In genomic region chr3:72633101-72633500, GRCh38 we compare ENCODE assay signal across 1 cellular context.
TF ChIP-seq lines count a peak whose summit lies in the region.

No MANE protein-coding gene starts in this region.

TF ChIP-seq in SK-N-SH treated with all-trans-retinoic acid at 6 μM for 48 hours, 23 proteins besides CTCF, POLR2A, EP300 and RAD21 (continued from another document):
- TF ChIP-seq, protein P1, sequence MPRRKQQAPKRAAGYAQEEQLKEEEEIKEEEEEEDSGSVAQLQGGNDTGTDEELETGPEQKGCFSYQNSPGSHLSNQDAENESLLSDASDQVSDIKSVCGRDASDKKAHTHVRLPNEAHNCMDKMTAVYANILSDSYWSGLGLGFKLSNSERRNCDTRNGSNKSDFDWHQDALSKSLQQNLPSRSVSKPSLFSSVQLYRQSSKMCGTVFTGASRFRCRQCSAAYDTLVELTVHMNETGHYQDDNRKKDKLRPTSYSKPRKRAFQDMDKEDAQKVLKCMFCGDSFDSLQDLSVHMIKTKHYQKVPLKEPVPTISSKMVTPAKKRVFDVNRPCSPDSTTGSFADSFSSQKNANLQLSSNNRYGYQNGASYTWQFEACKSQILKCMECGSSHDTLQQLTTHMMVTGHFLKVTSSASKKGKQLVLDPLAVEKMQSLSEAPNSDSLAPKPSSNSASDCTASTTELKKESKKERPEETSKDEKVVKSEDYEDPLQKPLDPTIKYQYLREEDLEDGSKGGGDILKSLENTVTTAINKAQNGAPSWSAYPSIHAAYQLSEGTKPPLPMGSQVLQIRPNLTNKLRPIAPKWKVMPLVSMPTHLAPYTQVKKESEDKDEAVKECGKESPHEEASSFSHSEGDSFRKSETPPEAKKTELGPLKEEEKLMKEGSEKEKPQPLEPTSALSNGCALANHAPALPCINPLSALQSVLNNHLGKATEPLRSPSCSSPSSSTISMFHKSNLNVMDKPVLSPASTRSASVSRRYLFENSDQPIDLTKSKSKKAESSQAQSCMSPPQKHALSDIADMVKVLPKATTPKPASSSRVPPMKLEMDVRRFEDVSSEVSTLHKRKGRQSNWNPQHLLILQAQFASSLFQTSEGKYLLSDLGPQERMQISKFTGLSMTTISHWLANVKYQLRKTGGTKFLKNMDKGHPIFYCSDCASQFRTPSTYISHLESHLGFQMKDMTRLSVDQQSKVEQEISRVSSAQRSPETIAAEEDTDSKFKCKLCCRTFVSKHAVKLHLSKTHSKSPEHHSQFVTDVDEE (CRISPR knock-in tag; IDR thresholded peaks at IDR 0.05) = no peak
- TF ChIP-seq ZNF70 (CRISPR knock-in tag; IDR thresholded peaks at IDR 0.05) = no peak
- TF ChIP-seq ZFP3 (CRISPR knock-in tag; IDR thresholded peaks at IDR 0.05) = no peak
- no peak for TF ChIP-seq ZNF565 (CRISPR knock-in tag; conservative IDR thresholded peaks at IDR 0.05; ENCODE audit: low read depth)
- no peak for TF ChIP-seq ESRRG (CRISPR knock-in tag; IDR thresholded peaks at IDR 0.05)
- no peak for TF ChIP-seq ZC3H10 (CRISPR knock-in tag; IDR thresholded peaks at IDR 0.05)
- TF ChIP-seq CSRNP3 (CRISPR knock-in tag; IDR thresholded peaks at IDR 0.05) = no peak
